Comparison of ENCODE assay signal across 12 cellular contexts in the genomic region with DNA sequence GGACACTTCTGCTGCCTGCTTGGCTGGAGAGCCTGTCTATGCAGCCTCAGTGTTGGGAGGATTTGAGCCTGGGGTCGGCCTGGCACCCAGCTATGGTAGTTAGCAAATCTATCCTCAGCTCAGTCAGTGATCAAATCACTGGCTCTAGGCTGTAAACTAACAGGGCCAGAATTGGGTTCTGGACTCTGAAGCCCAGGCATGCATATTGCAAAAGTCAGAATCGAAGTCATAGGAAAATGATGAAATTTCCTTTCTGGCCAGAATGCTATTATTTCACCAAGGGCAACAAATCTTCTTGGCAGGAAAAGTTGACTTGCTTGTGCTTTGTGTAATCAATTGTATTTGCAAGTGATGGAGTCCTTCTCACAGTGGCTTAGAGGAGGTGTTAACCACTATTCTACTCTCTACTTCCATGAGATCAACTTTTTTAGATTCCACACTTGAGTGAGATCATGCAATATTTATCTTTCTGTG.
DNase-seq lines count a peak whose midpoint lies in the region; ATAC-seq and TF ChIP-seq lines count a peak whose summit lies in the region.
"Had no signal": no experiment of that assay in that cellular context is flagged by ENCODE, and none has a peak within 500 bp of the region (broad histone marks: within the 10 kb centered on the region; RNA-seq: fewer than 3 reads in every experiment).

No MANE protein-coding gene starts in this region.

- POLR2A ChIA-PET in A673 (lab: Charles Lee; ENCODE audit: low non-redundant PET) = no interaction called here
- POLR2A ChIA-PET in naive thymus-derived CD4-positive, alpha-beta T cell (lab: Charles Lee) = no interaction called here
- POLR2A ChIA-PET in CD8-positive, alpha-beta T cell (lab: Charles Lee) = interaction anchor here (0.6 kb wide), 1 partner anchor 8 kb away, joined by 3 read pairs; no protein-coding TSS in a partner anchor

- H3K4me1 Mint-ChIP-seq in naive thymus-derived CD4-positive, alpha-beta T cell = peaks cover 0 to 13% (median 6%) of the 10 kb centered on the region in 7 donors
- H3K4me1 Mint-ChIP-seq in CD8-positive, alpha-beta T cell (ENCODE audit: low read depth) = peaks cover 4% of the 10 kb centered on the region

- H3K27me3 Mint-ChIP-seq in naive thymus-derived CD4-positive, alpha-beta T cell = no peaks in the 10 kb centered on the region
- no peaks in the 10 kb centered on the region for H3K27me3 Mint-ChIP-seq in CD8-positive, alpha-beta T cell (ENCODE audit: low read depth)

- H3K4me1 ChIP-seq in A673 (ENCODE audit: insufficient read depth, low read length, poor library complexity, severe bottlenecking) (peaks cover 13% of the 10 kb centered on the region), esophagus squamous epithelium (peaks cover 12 to 36% (median 19%) of the 10 kb centered on the region in 3 donors), SJCRH30 (no peaks in the 10 kb centered on the region)
- no peaks in the 10 kb centered on the region for H3K4me1 ChIP-seq in naive thymus-derived CD4-positive, alpha-beta T cell (ENCODE audit: control insufficient read depth in 2 of 2, insufficient read depth in 2 of 2, low read length in 2 of 2)
- no peaks in the 10 kb centered on the region for H3K4me1 ChIP-seq in CD8-positive, alpha-beta T cell (ENCODE audit: insufficient read depth, low read length)
- H3K4me1 ChIP-seq: BLaER1 had no signal

- H3K36me3 ChIP-seq in A673 (ENCODE audit: insufficient read depth, low read length, poor library complexity, severe bottlenecking) = no peaks in the 10 kb centered on the region
- no peaks in the 10 kb centered on the region for H3K36me3 ChIP-seq in esophagus squamous epithelium
- no peaks in the 10 kb centered on the region for H3K36me3 ChIP-seq in naive thymus-derived CD4-positive, alpha-beta T cell (ENCODE audit: control insufficient read depth in 2 of 3, insufficient read depth in 3 of 3, low read length in 3 of 3)
- H3K36me3 ChIP-seq in SJCRH30 = no peaks in the 10 kb centered on the region
- H3K36me3 ChIP-seq in CD8-positive, alpha-beta T cell (ENCODE audit: insufficient read depth, low read length) = no peaks in the 10 kb centered on the region
- H3K36me3 ChIP-seq: BLaER1, ovary had no signal

- peak; percentile 48 for ATAC-seq in naive thymus-derived CD4-positive, alpha-beta T cell
- no peak for ATAC-seq in CD8-positive, alpha-beta T cell
- ATAC-seq: activated CD4-positive, CD25-positive, alpha-beta regulatory T cell treated with anti-CD3 and anti-CD28 coated beads, Interleukin-2, amount 50 U/mL, for 24 hours had no signal

- BruUV-seq in A673 (replicated peaks; lab: Mats Ljungman, UMichigan) = no TSS peak

- in situ Hi-C loops in ACHN (cut with HindIII; ENCODE audit: low pct_ligation_motif_present, low pct_unique_long_range_greater_than_20kb, low sequenced_read_pairs) = no loop called here

- no peaks in the 10 kb centered on the region for H3K9me3 ChIP-seq in A673 (ENCODE audit: low read depth, low read length, poor library complexity, severe bottlenecking)
- H3K9me3 ChIP-seq in esophagus squamous epithelium = no peaks in the 10 kb centered on the region
- H3K9me3 ChIP-seq in naive thymus-derived CD4-positive, alpha-beta T cell (ENCODE audit: control insufficient read depth in 2 of 3, low read length in 3 of 3) = no peaks in the 10 kb centered on the region
- no peaks in the 10 kb centered on the region for H3K9me3 ChIP-seq in SJCRH30 (replicated peaks)
- no peaks in the 10 kb centered on the region for H3K9me3 ChIP-seq in CD8-positive, alpha-beta T cell (ENCODE audit: low read length)
- H3K9me3 ChIP-seq: BLaER1, ovary had no signal

- peaks cover 0 to 2% (median 0%) of the 10 kb centered on the region in 11 donors for H3K9me3 Mint-ChIP-seq in naive thymus-derived CD4-positive, alpha-beta T cell
- H3K9me3 Mint-ChIP-seq in CD8-positive, alpha-beta T cell = no peaks in the 10 kb centered on the region

- peak; percentile 13 for DNase-seq in A673 (ENCODE audit: low spot score)
- peak; percentile 83 for DNase-seq in NOMO-1 treated with DMSO at 0.1 percent for 48 hours (lab: John Stamatoyannopoulos, UW; ENCODE audit: unreplicated experiment)
- no peak for DNase-seq in esophagus squamous epithelium (lab: John Stamatoyannopoulos, UW)
- no peak for DNase-seq in naive thymus-derived CD4-positive, alpha-beta T cell
- no peak for DNase-seq in ACHN
- DNase-seq in SJCRH30 = no peak
- DNase-seq in CD8-positive, alpha-beta T cell = no peak
- no peak for DNase-seq in activated CD4-positive, CD25-positive, alpha-beta regulatory T cell treated with anti-CD3 and anti-CD28 coated beads, Interleukin-2, amount 50 U/mL, for 72 hours
- DNase-seq: Karpas-422 had no signal

- H3K27me3 ChIP-seq in A673 (replicated peaks; ENCODE audit: insufficient read depth, low read depth, low read length, poor library complexity) = no peaks in the 10 kb centered on the region
- H3K27me3 ChIP-seq in esophagus squamous epithelium = no peaks in the 10 kb centered on the region
- H3K27me3 ChIP-seq in naive thymus-derived CD4-positive, alpha-beta T cell (ENCODE audit: control insufficient read depth in 2 of 2, insufficient read depth in 2 of 2, low read length in 2 of 2) = no peaks in the 10 kb centered on the region
- no peaks in the 10 kb centered on the region for H3K27me3 ChIP-seq in SJCRH30
- H3K27me3 ChIP-seq in CD8-positive, alpha-beta T cell (ENCODE audit: insufficient read depth, low read length) = no peaks in the 10 kb centered on the region
- H3K27me3 ChIP-seq: BLaER1, ovary had no signal

- peak overlapping the region in 1 of 9 donors; percentile 16 for H3K27ac Mint-ChIP-seq in naive thymus-derived CD4-positive, alpha-beta T cell
- no peak overlapping the region for H3K27ac Mint-ChIP-seq in CD8-positive, alpha-beta T cell

- CTCF ChIA-PET in A673 (lab: Charles Lee) = no interaction called here
- CTCF ChIA-PET in naive thymus-derived CD4-positive, alpha-beta T cell (lab: Charles Lee) = no interaction called here
- CTCF ChIA-PET in CD8-positive, alpha-beta T cell (lab: Charles Lee) = interaction anchor here (0.7 kb wide), 1 partner anchor 561 kb away, joined by 3 read pairs; no protein-coding TSS in a partner anchor

- 0 to 16% methylated on average over 1 to 2 of the region's 2 CpGs for WGBS in esophagus squamous epithelium, 2 donors

- intact Hi-C loops in A673 (cut with micrococcal nuclease; ENCODE audit: unreplicated experiment) (loop anchor here (10.0 kb wide), 1 partner anchor 944 kb away; the partner anchor contains the start of gene BCL6), esophagus squamous epithelium (cut with DNase I) (no loop called here)
- intact Hi-C loops in naive thymus-derived CD4-positive, alpha-beta T cell (cut with micrococcal nuclease) = no loop called here
- intact Hi-C loops in CD8-positive, alpha-beta T cell (cut with DNase I, micrococcal nuclease) = no loop called here

- no peak for TF ChIP-seq POLR2A in esophagus squamous epithelium (IDR thresholded peaks at IDR 0.05)

- TF ChIP-seq CTCF in A673 (conservative IDR thresholded peaks at IDR 0.05; ENCODE audit: low read depth, low read length) (no peak), esophagus squamous epithelium (IDR thresholded peaks at IDR 0.05) (no peak)
- TF ChIP-seq CTCF in CD8-positive, alpha-beta T cell (IDR thresholded peaks at IDR 0.05) = no peak

- H3K27ac ChIP-seq in A673 (ENCODE audit: low read depth, low read length, poor library complexity, severe bottlenecking) (peak overlapping the region; percentile 54), esophagus squamous epithelium (peak overlapping the region; percentile 25 to 86 (median 58)), SJCRH30 (no peak overlapping the region)
- H3K27ac ChIP-seq in naive thymus-derived CD4-positive, alpha-beta T cell (ENCODE audit: low read depth, low read length) = no peak overlapping the region
- no peak overlapping the region for H3K27ac ChIP-seq in CD8-positive, alpha-beta T cell (ENCODE audit: low read depth, low read length)
- H3K27ac ChIP-seq: BLaER1, ovary had no signal

- no peak overlapping the region for H3K4me3 Mint-ChIP-seq in naive thymus-derived CD4-positive, alpha-beta T cell
- no peak overlapping the region for H3K4me3 Mint-ChIP-seq in CD8-positive, alpha-beta T cell

- H3K4me3 ChIP-seq in A673 (ENCODE audit: low read depth, low read length, poor library complexity, severe bottlenecking) (no peak overlapping the region), esophagus squamous epithelium (no peak overlapping the region), SJCRH30 (no peak overlapping the region)
- no peak overlapping the region for H3K4me3 ChIP-seq in naive thymus-derived CD4-positive, alpha-beta T cell (ENCODE audit: low read length)
- no peak overlapping the region for H3K4me3 ChIP-seq in CD8-positive, alpha-beta T cell (ENCODE audit: low read depth, low read length)
- H3K4me3 ChIP-seq: BLaER1, ovary had no signal

- H3K36me3 Mint-ChIP-seq in naive thymus-derived CD4-positive, alpha-beta T cell = peaks cover 0 to 10% (median 0%) of the 10 kb centered on the region in 5 donors
- no peaks in the 10 kb centered on the region for H3K36me3 Mint-ChIP-seq in CD8-positive, alpha-beta T cell

Comparison
In these comparisons a context has a peak if more than half of its experiments do, and no peak if none do; other contexts are left out.
1. DNase-seq: peak in A673 (single experiment) and NOMO-1 treated with DMSO at 0.1 percent for 48 hours (single experiment); none in esophagus squamous epithelium (single experiment), naive thymus-derived CD4-positive, alpha-beta T cell (0 of 9), ACHN (single experiment), SJCRH30 (0 of 2), CD8-positive, alpha-beta T cell (0 of 7) and activated CD4-positive, CD25-positive, alpha-beta regulatory T cell treated with anti-CD3 and anti-CD28 coated beads, Interleukin-2, amount 50 U/mL, for 72 hours (single experiment).
2. H3K27ac ChIP-seq: peak in A673 (single experiment) and esophagus squamous epithelium (4 of 4); none in naive thymus-derived CD4-positive, alpha-beta T cell (single experiment), SJCRH30 (single experiment) and CD8-positive, alpha-beta T cell (single experiment).